ENCODE assay signal across 23 cellular contexts in the genomic region with DNA sequence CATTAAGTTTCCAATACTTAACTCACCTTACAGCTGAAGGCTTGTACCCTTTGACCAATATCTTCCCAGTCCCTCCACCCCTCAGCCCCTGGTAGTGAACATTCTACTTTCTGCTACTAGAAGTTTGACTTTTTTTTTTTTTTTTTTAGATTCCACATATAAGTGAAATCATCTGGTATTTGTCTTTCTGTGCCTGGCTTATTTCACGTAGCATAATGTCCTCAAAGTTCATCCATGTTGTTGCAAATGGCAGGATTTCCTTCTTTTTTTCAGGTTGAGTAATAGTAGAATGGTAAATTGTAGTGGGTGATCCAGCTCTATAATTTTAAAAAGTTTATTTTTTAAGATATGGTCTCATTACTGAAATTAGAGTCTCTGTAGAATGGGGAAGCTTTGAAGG.
"Had no signal": no experiment of that assay in that cellular context is flagged by ENCODE, and none has a peak within 500 bp of the region (broad histone marks: within the 10 kb centered on the region; RNA-seq: fewer than 3 reads in every experiment).

No MANE protein-coding gene starts in this region.

- H3K27me3 ChIP-seq: foreskin keratinocyte, hepatocyte had no signal

- H3K4me1 ChIP-seq: lower lobe of right lung had no signal

- H3K79me2 ChIP-seq: hepatocyte had no signal

- H2AFZ ChIP-seq: hepatocyte had no signal

- H3K36me3 ChIP-seq: esophagus squamous epithelium, gastroesophageal sphincter, heart left ventricle, lower lobe of right lung had no signal

- H3K27ac ChIP-seq: coronary artery, dorsolateral prefrontal cortex, esophagus squamous epithelium, gastroesophageal sphincter, heart left ventricle, hepatocyte, lower lobe of right lung had no signal

- H3K4me3 ChIP-seq: coronary artery, dorsolateral prefrontal cortex, esophagus squamous epithelium, gastroesophageal sphincter, heart left ventricle, hepatocyte, lower lobe of right lung, mucosa of descending colon had no signal

- H3K9me3 ChIP-seq: esophagus squamous epithelium, gastroesophageal sphincter, heart left ventricle, lower lobe of right lung, mucosa of descending colon had no signal

- DNase-seq: dermis blood vessel endothelial cell; dorsolateral prefrontal cortex; effector CD4-positive, alpha-beta T cell; effector memory CD4-positive, alpha-beta T cell; erythroblast; esophagus squamous epithelium; foreskin keratinocyte; heart left ventricle; hypothalamus; immature natural killer cell; islet precursor cell; kidney; kidney glomerular epithelial cell; left colon; left ventricle myocardium superior; lower lobe of right lung; mesenchymal stem cell; mucosa of descending colon; naive B cell; naive thymus-derived CD8-positive, alpha-beta T cell had no signal
